ENCODE assay signal across 20 cellular contexts in genomic region chr1:160748877-160749269, GRCh38. TPM values are rescaled to one million over a fixed set of nuclear protein-coding genes. Genes with fewer than 3 reads are reported as not detected.
DNase-seq lines count a peak whose midpoint lies in the region; ATAC-seq and TF ChIP-seq lines count a peak whose summit lies in the region.
"Had no signal": no experiment of that assay in that cellular context is flagged by ENCODE, and none has a peak within 500 bp of the region (broad histone marks: within the 10 kb centered on the region; RNA-seq: fewer than 3 reads in every experiment).

No MANE protein-coding gene starts in this region.

- H3K4me3 ChIP-seq in CD8-positive, alpha-beta memory T cell (ENCODE audit: low read length) = no peak overlapping the region
- no peak overlapping the region for H3K4me3 ChIP-seq in BE2C (ENCODE audit: low read depth, low read length)
- H3K4me3 ChIP-seq: stomach had no signal

- H3K4me1 Mint-ChIP-seq in CD8-positive, alpha-beta memory T cell = peaks cover 93 to 100% (median 95%) of the 10 kb centered on the region in 3 donors
- peaks cover 96% of the 10 kb centered on the region for H3K4me1 Mint-ChIP-seq in activated CD8-positive, alpha-beta T cell treated with anti-CD3 and anti-CD28 coated beads, Interleukin-2, amount 10 ng/mL, durations not matched to agents 7 days and 5 days (ENCODE audit: low read depth)

- H3K36me3 Mint-ChIP-seq in CD8-positive, alpha-beta memory T cell = peaks cover 30 to 60% (median 48%) of the 10 kb centered on the region in 3 donors
- peaks cover 92% of the 10 kb centered on the region for H3K36me3 Mint-ChIP-seq in activated CD8-positive, alpha-beta T cell treated with anti-CD3 and anti-CD28 coated beads, Interleukin-2, amount 10 ng/mL, durations not matched to agents 7 days and 5 days (ENCODE audit: low read depth)

- H3K36me3 ChIP-seq in CD8-positive, alpha-beta memory T cell (ENCODE audit: insufficient read depth, low read length) = peaks cover 5% of the 10 kb centered on the region
- no peaks in the 10 kb centered on the region for H3K36me3 ChIP-seq in BE2C
- H3K36me3 ChIP-seq: stomach, WERI-Rb-1 had no signal

- peak overlapping the region in 3 of 7 donors; percentile 20 to 60 (median 35) for H3K4me3 Mint-ChIP-seq in CD8-positive, alpha-beta memory T cell
- no peak overlapping the region for H3K4me3 Mint-ChIP-seq in activated CD8-positive, alpha-beta T cell treated with anti-CD3 and anti-CD28 coated beads, Interleukin-2, amount 10 ng/mL, durations not matched to agents 7 days and 5 days

- peak overlapping the region; percentile 51 to 91 (median 88) for H3K27ac Mint-ChIP-seq in CD8-positive, alpha-beta memory T cell
- H3K27ac Mint-ChIP-seq in activated CD8-positive, alpha-beta T cell treated with anti-CD3 and anti-CD28 coated beads, Interleukin-2, amount 10 ng/mL, durations not matched to agents 7 days and 5 days = peak overlapping the region; percentile 11

- no peaks in the 10 kb centered on the region for H3K27me3 ChIP-seq in CD8-positive, alpha-beta memory T cell (ENCODE audit: insufficient read depth, low read length, poor library complexity, severe bottlenecking)
- H3K27me3 ChIP-seq in foreskin keratinocyte (no peaks in the 10 kb centered on the region), BE2C (peaks cover 5% of the 10 kb centered on the region; the same call in 1 of the 2 replicates)

- no peak for ATAC-seq in activated CD8-positive, alpha-beta T cell treated with anti-CD3 and anti-CD28 coated beads, Interleukin-2, amount 10 ng/mL, durations not matched to agents 7 days and 5 days
- ATAC-seq in foreskin keratinocyte = peak; percentile 64
- ATAC-seq: left colon had no signal

- TF ChIP-seq CTCF in foreskin keratinocyte (conservative IDR thresholded peaks at IDR 0.05) (no peak), BE2C (IDR thresholded peaks at IDR 0.05; ENCODE audit: low read depth, low read length) (no peak)

- no peak for DNase-seq in CD8-positive, alpha-beta memory T cell
- DNase-seq in HT1080 (ENCODE audit: low read depth) = peak; percentile 41
- DNase-seq in activated CD8-positive, alpha-beta T cell treated with anti-CD3 and anti-CD28 coated beads, Interleukin-2, amount 10 ng/mL, durations not matched to agents 7 days and 5 days = no peak
- DNase-seq in foreskin keratinocyte = peak; percentile 58 to 82
- no peak for DNase-seq in substantia nigra (lab: John Stamatoyannopoulos, UW)
- DNase-seq in inferior parietal cortex (ENCODE audit: extremely low spot score) = no peak
- no peak for DNase-seq in ureter (ENCODE audit: low spot score)
- no peak for DNase-seq in BE2C
- DNase-seq: cerebellar nuclear complex, DMS79, head of caudate nucleus, left colon, NCI-H1105, NCI-H345, stomach, WERI-Rb-1 had no signal

- peaks cover 80% of the 10 kb centered on the region for H3K4me1 ChIP-seq in CD8-positive, alpha-beta memory T cell (ENCODE audit: insufficient read depth, low read length)
- H3K4me1 ChIP-seq in foreskin keratinocyte (peaks cover 17% of the 10 kb centered on the region), BE2C (no peaks in the 10 kb centered on the region)

- CTCF ChIA-PET in CD8-positive, alpha-beta memory T cell (lab: Charles Lee) = interaction anchor here (0.9 to 4.0 kb wide), 9 partner anchors 7 to 122 kb away, joined by 3 to 22 read pairs (median 4); no protein-coding TSS in a partner anchor
- CTCF ChIA-PET in activated CD8-positive, alpha-beta T cell treated with anti-CD3 and anti-CD28 coated beads, Interleukin-2, amount 10 ng/mL, durations not matched to agents 7 days and 5 days (lab: Charles Lee) = interaction anchor here (1.0 to 13.3 kb wide), 8 partner anchors 10 to 73 kb away, joined by 3 to 217 read pairs (median 8); partner anchors contain the start of gene SLAMF7

- H3K9me3 ChIP-seq in CD8-positive, alpha-beta memory T cell (ENCODE audit: low read length) = no peaks in the 10 kb centered on the region
- H3K9me3 ChIP-seq in BE2C = no peaks in the 10 kb centered on the region
- H3K9me3 ChIP-seq: stomach had no signal

- no peak overlapping the region for H3K27ac ChIP-seq in CD8-positive, alpha-beta memory T cell (ENCODE audit: low read depth, low read length)
- H3K27ac ChIP-seq in foreskin keratinocyte (peak overlapping the region; percentile 59), substantia nigra (ENCODE audit: low read depth, low read length, poor library complexity, severe bottlenecking) (no peak overlapping the region)
- H3K27ac ChIP-seq: stomach, WERI-Rb-1 had no signal

- POLR2A ChIA-PET in CD8-positive, alpha-beta memory T cell (lab: Charles Lee) = interaction anchor here (1.0 to 1.8 kb wide), 3 partner anchors 10 to 68 kb away, joined by 3 to 5 read pairs (median 4); partner anchors contain the start of gene SLAMF7
- POLR2A ChIA-PET in activated CD8-positive, alpha-beta T cell treated with anti-CD3 and anti-CD28 coated beads, Interleukin-2, amount 10 ng/mL, durations not matched to agents 7 days and 5 days (lab: Charles Lee) = no interaction called here

- H3K9me3 Mint-ChIP-seq in CD8-positive, alpha-beta memory T cell = no peaks in the 10 kb centered on the region
- no peaks in the 10 kb centered on the region for H3K9me3 Mint-ChIP-seq in activated CD8-positive, alpha-beta T cell treated with anti-CD3 and anti-CD28 coated beads, Interleukin-2, amount 10 ng/mL, durations not matched to agents 7 days and 5 days (ENCODE audit: insufficient read depth)

- no peaks in the 10 kb centered on the region for H3K27me3 Mint-ChIP-seq in CD8-positive, alpha-beta memory T cell
- H3K27me3 Mint-ChIP-seq in activated CD8-positive, alpha-beta T cell treated with anti-CD3 and anti-CD28 coated beads, Interleukin-2, amount 10 ng/mL, durations not matched to agents 7 days and 5 days (ENCODE audit: low read depth) = no peaks in the 10 kb centered on the region

RNA-seq across cellular contexts. Expression of gene SLAMF7, which starts 9.8 kb away (rescaled TPM):
- 10 to 100 TPM; 79.5 to 97.4 TPM for total RNA-seq in CD8-positive, alpha-beta memory T cell
- polyA plus RNA-seq in CD8-positive, alpha-beta memory T cell = 165 TPM
- 4.2 and 9.8 TPM in 2 replicates for total RNA-seq in HT1080 (2014; rRNA removed; shearing (Covaris generic))
- 6.6 and 8.5 TPM in 2 replicates for polyA plus RNA-seq in HT1080 (2015; cell fraction: cytosol; rRNA removed)
- polyA plus RNA-seq in HT1080 (2015; cell fraction: nucleus; rRNA removed) = 16.0 and 17.0 TPM in 2 replicates
- total RNA-seq in activated CD8-positive, alpha-beta T cell treated with anti-CD3 and anti-CD28 coated beads, Interleukin-2, amount 10 ng/mL, durations not matched to agents 7 days and 5 days = 100 to 1,000 TPM in 1 of 2 experiments, 10 to 100 TPM in 1; 88.5 to 102 TPM
- 4.7 and 8.7 TPM in 2 replicates for total RNA-seq in foreskin keratinocyte
- 3.1 and 5.4 TPM in 2 replicates for polyA plus RNA-seq in foreskin keratinocyte
- 24.0 TPM for total RNA-seq in ureter
- polyA plus RNA-seq in BE2C (2012; ENCODE audit: insufficient read depth, insufficient read length, low read depth) = not detected
- total RNA-seq: endothelial cell of umbilical vein, osteocyte had no signal
- polyA plus RNA-seq: BJ, endothelial cell of umbilical vein had no signal

RNA-seq across cellular contexts. Expression of gene CD48, which starts 37.3 kb away (rescaled TPM):
- 100 to 1,000 TPM; 224 to 234 TPM for total RNA-seq in CD8-positive, alpha-beta memory T cell
- polyA plus RNA-seq in CD8-positive, alpha-beta memory T cell = 250 TPM
- total RNA-seq in HT1080 (2014; rRNA removed; shearing (Covaris generic)) = not detected in 2 replicates
- not detected in 2 replicates for polyA plus RNA-seq in HT1080 (2015; cell fraction: cytosol; rRNA removed)
- not detected in 2 replicates for polyA plus RNA-seq in HT1080 (2015; cell fraction: nucleus; rRNA removed)
- total RNA-seq in activated CD8-positive, alpha-beta T cell treated with anti-CD3 and anti-CD28 coated beads, Interleukin-2, amount 10 ng/mL, durations not matched to agents 7 days and 5 days = 100 to 1,000 TPM; 325 to 327 TPM
- total RNA-seq in foreskin keratinocyte = not detected in 2 replicates
- not detected in 2 replicates for polyA plus RNA-seq in foreskin keratinocyte
- total RNA-seq in ureter = 6.0 TPM
- polyA plus RNA-seq in BE2C (2012; ENCODE audit: insufficient read depth, insufficient read length, low read depth) = not detected
- total RNA-seq: endothelial cell of umbilical vein, H4, osteocyte had no signal
- polyA plus RNA-seq: BJ, endothelial cell of umbilical vein had no signal

RNA-seq across cellular contexts. Expression of gene LY9, which starts 47.1 kb away (rescaled TPM):
- total RNA-seq in CD8-positive, alpha-beta memory T cell = 10 to 100 TPM; 16.4 to 16.5 TPM
- polyA plus RNA-seq in CD8-positive, alpha-beta memory T cell = 206 TPM
- not detected in 2 replicates for total RNA-seq in HT1080 (2014; rRNA removed; shearing (Covaris generic))
- polyA plus RNA-seq in HT1080 (2015; cell fraction: cytosol; rRNA removed) = 0.07 and 0.28 TPM in 2 replicates
- polyA plus RNA-seq in HT1080 (2015; cell fraction: nucleus; rRNA removed) = not detected in 2 replicates
- 10 to 100 TPM; 24.7 to 24.9 TPM for total RNA-seq in activated CD8-positive, alpha-beta T cell treated with anti-CD3 and anti-CD28 coated beads, Interleukin-2, amount 10 ng/mL, durations not matched to agents 7 days and 5 days
- total RNA-seq in foreskin keratinocyte (not detected in 2 replicates), ureter (3.2 TPM)
- not detected in 2 replicates for polyA plus RNA-seq in foreskin keratinocyte
- 0.25 TPM for polyA plus RNA-seq in BE2C (2012; ENCODE audit: insufficient read depth, insufficient read length, low read depth)
- total RNA-seq: endothelial cell of umbilical vein, H4, osteocyte had no signal
- polyA plus RNA-seq: BJ, endothelial cell of umbilical vein had no signal

Comparison
In these comparisons a context has a peak if more than half of its experiments do, and no peak if none do; other contexts are left out.
1. DNase-seq: peak in HT1080 (single experiment) and foreskin keratinocyte (2 of 2); none in CD8-positive, alpha-beta memory T cell (0 of 5), activated CD8-positive, alpha-beta T cell treated with anti-CD3 and anti-CD28 coated beads, Interleukin-2, amount 10 ng/mL, durations not matched to agents 7 days and 5 days (single experiment), substantia nigra (0 of 49), inferior parietal cortex (single experiment), ureter (single experiment) and BE2C (single experiment).
2. RNA of gene CD48, which starts 37.3 kb away (total RNA-seq): 325 to 327 TPM in activated CD8-positive, alpha-beta T cell treated with anti-CD3 and anti-CD28 coated beads, Interleukin-2, amount 10 ng/mL, durations not matched to agents 7 days and 5 days and 224 to 234 TPM in CD8-positive, alpha-beta memory T cell; 6.0 TPM in ureter (single experiment), not detected in HT1080 and not detected in foreskin keratinocyte; every median in the first group is over 10 times any median in the second.